ENCODE assay signal across 19 cellular contexts in the genomic region with DNA sequence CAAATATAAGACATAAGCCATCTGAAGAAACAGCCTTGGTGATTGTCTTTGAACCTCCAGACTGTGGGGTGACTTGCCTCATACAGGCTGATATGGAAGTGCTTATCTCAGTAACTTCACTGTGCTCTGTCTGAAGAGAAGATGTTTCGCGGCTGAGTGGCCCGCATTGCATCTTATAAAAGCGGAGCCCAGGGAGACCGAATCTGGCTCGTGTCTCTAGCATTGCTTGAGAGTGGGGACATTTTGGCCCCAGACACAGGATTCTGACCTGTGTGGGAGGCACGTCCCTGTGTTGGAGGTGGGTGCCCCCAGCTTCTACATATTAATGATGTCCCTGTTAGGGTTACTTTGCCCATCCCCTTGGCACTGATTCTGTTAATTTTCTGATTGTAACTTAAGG.
"Had no signal": no experiment of that assay in that cellular context is flagged by ENCODE, and none has a peak within 500 bp of the region (broad histone marks: within the 10 kb centered on the region; RNA-seq: fewer than 3 reads in every experiment).

No MANE protein-coding gene starts in this region.

- H3K27me3 ChIP-seq: colonic mucosa had no signal

- H3K4me3 Mint-ChIP-seq: activated B cell treated with CpG ODN at 0.5 μM for 24 hours; activated CD8-positive, alpha-beta T cell treated with anti-CD3 and anti-CD28 coated beads for 36 hours; activated naive CD8-positive, alpha-beta T cell treated with anti-CD3 and anti-CD28 coated beads for 36 hours; activated T-cell treated with anti-CD3 and anti-CD28 coated beads, Interleukin-2, amount 50 U/mL, for 72 hours; naive thymus-derived CD4-positive, alpha-beta T cell had no signal

- H3K27ac ChIP-seq: colonic mucosa, left ventricle myocardium inferior, parathyroid adenoma, SK-N-MC had no signal

- DNase-seq: activated B cell treated with CpG ODN at 0.5 μM for 24 hours; activated CD4-positive, alpha-beta T cell treated with anti-CD3 and anti-CD28 coated beads for 4 hours; activated CD8-positive, alpha-beta T cell treated with anti-CD3 and anti-CD28 coated beads for 36 hours; activated naive CD4-positive, alpha-beta T cell; activated naive CD8-positive, alpha-beta T cell treated with anti-CD3 and anti-CD28 coated beads for 36 hours; activated T-cell treated with anti-CD3 and anti-CD28 coated beads, Interleukin-2, amount 50 U/mL, for 72 hours; amniotic stem cell; caudate nucleus; colonic mucosa; left ventricle myocardium inferior; mesendoderm; naive thymus-derived CD4-positive, alpha-beta T cell; stimulated activated CD4-positive, alpha-beta T cell treated with anti-CD3 and anti-CD28 coated beads, Interleukin-12 subunit alpha, Interleukin-12 subunit beta, amount 100 ng/mL, for 4 hours; stimulated activated CD4-positive, alpha-beta T cell treated with anti-CD3 and anti-CD28 coated beads, Interleukin-1b, Interleukin-23, amount 100 ng/mL, for 48 hours; stimulated activated CD8-positive, alpha-beta memory T cell treated with anti-CD3 and anti-CD28 coated beads, Interleukin-4, amount 100 ng/mL, for 48 hours; stimulated activated naive CD4-positive, alpha-beta T cell treated with Interleukin-2 at 50 U/mL for 16 hours; trophoblast cell had no signal

- H3K4me1 Mint-ChIP-seq: activated B cell treated with CpG ODN at 0.5 μM for 24 hours had no signal

- H3K4me1 ChIP-seq: colonic mucosa, parathyroid adenoma had no signal

- H3K4me3 ChIP-seq: colonic mucosa, left ventricle myocardium inferior, SK-N-MC had no signal

- H3K27ac Mint-ChIP-seq: activated B cell treated with CpG ODN at 0.5 μM for 24 hours; activated CD8-positive, alpha-beta T cell treated with anti-CD3 and anti-CD28 coated beads for 36 hours; activated naive CD8-positive, alpha-beta T cell treated with anti-CD3 and anti-CD28 coated beads for 36 hours; activated T-cell treated with anti-CD3 and anti-CD28 coated beads, Interleukin-2, amount 50 U/mL, for 72 hours had no signal

- H3K27me3 Mint-ChIP-seq: activated naive CD8-positive, alpha-beta T cell treated with anti-CD3 and anti-CD28 coated beads for 36 hours had no signal

- H3K36me3 Mint-ChIP-seq: activated naive CD8-positive, alpha-beta T cell treated with anti-CD3 and anti-CD28 coated beads for 36 hours had no signal

- H3K9me3 ChIP-seq: colonic mucosa had no signal

- H3K36me3 ChIP-seq: colonic mucosa, left ventricle myocardium inferior had no signal

- ATAC-seq: activated CD8-positive, alpha-beta T cell treated with anti-CD3 and anti-CD28 coated beads for 36 hours; activated T-cell treated with anti-CD3 and anti-CD28 coated beads, Interleukin-2, amount 50 U/mL, for 72 hours; naive thymus-derived CD4-positive, alpha-beta T cell had no signal
